23 cellular contexts compared by ENCODE assay signal in the genomic region with DNA sequence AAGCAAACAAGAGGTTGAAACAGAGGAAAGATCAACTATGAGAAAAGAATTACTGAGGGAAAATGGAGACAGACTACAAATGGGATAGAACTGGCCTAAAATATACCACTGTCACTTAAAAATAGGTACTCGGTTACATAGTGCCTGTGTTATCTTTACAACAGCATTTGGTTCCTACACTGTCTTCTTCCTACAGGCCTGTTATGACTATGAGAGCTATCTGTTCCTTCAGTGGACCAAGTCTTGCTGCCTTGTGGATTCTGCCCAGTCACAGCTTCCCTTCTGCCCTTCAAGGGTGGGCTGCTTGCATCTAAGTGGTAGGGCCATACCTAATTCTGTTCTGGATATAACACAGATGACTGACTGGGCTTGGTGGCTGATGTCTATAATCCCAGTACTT.
"Had no signal": no experiment of that assay in that cellular context is flagged by ENCODE, and none has a peak within 500 bp of the region (broad histone marks: within the 10 kb centered on the region; RNA-seq: fewer than 3 reads in every experiment).

No MANE protein-coding gene starts in this region.

- H3K27me3 Mint-ChIP-seq: activated CD4-positive, alpha-beta memory T cell treated with anti-CD3 and anti-CD28 coated beads for 36 hours; activated naive CD8-positive, alpha-beta T cell treated with anti-CD3 and anti-CD28 coated beads, Interleukin-2, amount 50 U/mL, for 24 hours; natural killer cell treated with Interleukin-12 subunit alpha and Interleukin-12 subunit beta and Interleukin-15 and Interleukin-18, amount 100 ng/mL, for 72 hours had no signal

- H3K9me3 ChIP-seq: esophagus squamous epithelium, heart right ventricle, left lung, lower lobe of right lung, testis had no signal

- H3K27me3 ChIP-seq: esophagus squamous epithelium, left lung, testis had no signal

- H3K4me3 Mint-ChIP-seq: activated CD4-positive, alpha-beta memory T cell treated with anti-CD3 and anti-CD28 coated beads for 36 hours; activated naive CD8-positive, alpha-beta T cell treated with anti-CD3 and anti-CD28 coated beads, Interleukin-2, amount 50 U/mL, for 24 hours; activated T-cell treated with anti-CD3 and anti-CD28 coated beads, Interleukin-2, amount 50 U/mL, for 72 hours; dendritic cell treated with granulocyte-macrophage colony-stimulating factor and Interleukin-4, amounts not matched to agents 40 ng/mL and 50 ng/mL, for 4 days; natural killer cell treated with Interleukin-12 subunit alpha and Interleukin-12 subunit beta and Interleukin-15 and Interleukin-18, amount 100 ng/mL, for 72 hours had no signal

- H3K27ac Mint-ChIP-seq: activated CD4-positive, alpha-beta memory T cell treated with anti-CD3 and anti-CD28 coated beads for 36 hours; activated naive CD8-positive, alpha-beta T cell treated with anti-CD3 and anti-CD28 coated beads, Interleukin-2, amount 50 U/mL, for 24 hours; dendritic cell treated with granulocyte-macrophage colony-stimulating factor and Interleukin-4, amounts not matched to agents 40 ng/mL and 50 ng/mL, for 4 days; natural killer cell treated with Interleukin-12 subunit alpha and Interleukin-12 subunit beta and Interleukin-15 and Interleukin-18, amount 100 ng/mL, for 72 hours had no signal

- H3K9me3 Mint-ChIP-seq: activated CD4-positive, alpha-beta memory T cell treated with anti-CD3 and anti-CD28 coated beads for 36 hours; activated naive CD8-positive, alpha-beta T cell treated with anti-CD3 and anti-CD28 coated beads, Interleukin-2, amount 50 U/mL, for 24 hours; activated T-cell treated with anti-CD3 and anti-CD28 coated beads, Interleukin-2, amount 50 U/mL, for 72 hours; dendritic cell treated with granulocyte-macrophage colony-stimulating factor and Interleukin-4, amounts not matched to agents 40 ng/mL and 50 ng/mL, for 4 days; natural killer cell treated with Interleukin-12 subunit alpha and Interleukin-12 subunit beta and Interleukin-15 and Interleukin-18, amount 100 ng/mL, for 72 hours had no signal

- H3K4me3 ChIP-seq: esophagus squamous epithelium, heart right ventricle, left lung, lower lobe of right lung, testis had no signal

- H3K36me3 ChIP-seq: esophagus squamous epithelium, heart right ventricle, left lung, lower lobe of right lung had no signal

- DNase-seq: activated CD4-positive, alpha-beta memory T cell treated with anti-CD3 and anti-CD28 coated beads for 36 hours; activated CD4-positive, alpha-beta T cell treated with anti-CD3 and anti-CD28 coated beads for 48 hours; activated effector memory CD4-positive, alpha-beta T cell treated with Interleukin-2 at 50 U/mL for 16 hours; activated naive CD4-positive, alpha-beta T cell treated with Interleukin-2 at 50 U/mL for 16 hours; activated naive CD8-positive, alpha-beta T cell treated with anti-CD3 and anti-CD28 coated beads, Interleukin-2, amount 50 U/mL, for 24 hours; activated T-cell treated with anti-CD3 and anti-CD28 coated beads, Interleukin-2, amount 50 U/mL, for 72 hours; amygdala; caudate nucleus; esophagus squamous epithelium; foreskin melanocyte; heart right ventricle; kidney glomerular epithelial cell; left lung; lower lobe of right lung; mesenchymal stem cell; posterior cingulate gyrus; right cardiac atrium; stimulated activated naive CD4-positive, alpha-beta T cell treated with Interleukin-2 at 50 U/mL for 16 hours; T-helper 1 cell; testis; trophoblast cell had no signal

- ATAC-seq: activated naive CD8-positive, alpha-beta T cell treated with anti-CD3 and anti-CD28 coated beads, Interleukin-2, amount 50 U/mL, for 24 hours; heart right ventricle; left lung; lower lobe of right lung; natural killer cell treated with Interleukin-12 subunit alpha and Interleukin-12 subunit beta and Interleukin-15 and Interleukin-18, amount 100 ng/mL, for 72 hours; right cardiac atrium had no signal

- H3K27ac ChIP-seq: esophagus squamous epithelium, heart right ventricle, left lung, lower lobe of right lung, testis had no signal

- H3K36me3 Mint-ChIP-seq: activated CD4-positive, alpha-beta memory T cell treated with anti-CD3 and anti-CD28 coated beads for 36 hours; natural killer cell treated with Interleukin-12 subunit alpha and Interleukin-12 subunit beta and Interleukin-15 and Interleukin-18, amount 100 ng/mL, for 72 hours had no signal
